1 cellular context compared by ENCODE assay signal in the genomic region with DNA sequence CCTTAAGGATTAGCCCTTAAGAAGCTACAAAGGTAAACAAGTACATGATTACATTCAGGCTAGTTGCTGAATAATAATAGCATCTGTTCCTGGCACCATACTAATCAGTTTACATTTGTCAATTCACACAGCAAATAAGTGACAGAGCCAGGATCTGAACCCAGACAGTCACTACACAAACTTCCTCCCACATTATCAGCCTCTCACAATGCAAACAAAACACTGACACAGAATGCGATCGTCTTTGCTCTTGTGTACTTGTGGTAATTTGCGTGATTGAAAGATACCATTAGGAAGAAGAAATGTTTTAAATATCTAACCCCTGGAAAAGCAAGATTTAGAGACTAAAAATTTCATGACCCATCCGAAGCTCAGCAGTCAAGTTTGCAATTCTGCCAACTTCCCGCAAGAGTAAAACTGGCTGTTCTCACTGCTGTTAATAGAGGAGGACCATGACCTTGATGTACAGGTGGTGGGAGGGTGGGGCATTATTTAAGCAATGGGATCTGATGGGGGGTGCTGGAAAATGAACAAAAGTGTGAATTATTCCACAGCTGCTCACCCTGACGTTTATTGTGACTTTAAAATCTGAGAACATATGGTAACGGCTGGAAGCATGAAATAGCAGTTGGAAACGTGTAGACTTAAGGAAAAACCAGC.
TF ChIP-seq lines count a peak whose summit lies in the region.

No MANE protein-coding gene starts in this region.

TF ChIP-seq in HepG2, 621 proteins besides CTCF, POLR2A, EP300 and RAD21 (continued from another document and continues in another):
- TF ChIP-seq, protein P1, sequence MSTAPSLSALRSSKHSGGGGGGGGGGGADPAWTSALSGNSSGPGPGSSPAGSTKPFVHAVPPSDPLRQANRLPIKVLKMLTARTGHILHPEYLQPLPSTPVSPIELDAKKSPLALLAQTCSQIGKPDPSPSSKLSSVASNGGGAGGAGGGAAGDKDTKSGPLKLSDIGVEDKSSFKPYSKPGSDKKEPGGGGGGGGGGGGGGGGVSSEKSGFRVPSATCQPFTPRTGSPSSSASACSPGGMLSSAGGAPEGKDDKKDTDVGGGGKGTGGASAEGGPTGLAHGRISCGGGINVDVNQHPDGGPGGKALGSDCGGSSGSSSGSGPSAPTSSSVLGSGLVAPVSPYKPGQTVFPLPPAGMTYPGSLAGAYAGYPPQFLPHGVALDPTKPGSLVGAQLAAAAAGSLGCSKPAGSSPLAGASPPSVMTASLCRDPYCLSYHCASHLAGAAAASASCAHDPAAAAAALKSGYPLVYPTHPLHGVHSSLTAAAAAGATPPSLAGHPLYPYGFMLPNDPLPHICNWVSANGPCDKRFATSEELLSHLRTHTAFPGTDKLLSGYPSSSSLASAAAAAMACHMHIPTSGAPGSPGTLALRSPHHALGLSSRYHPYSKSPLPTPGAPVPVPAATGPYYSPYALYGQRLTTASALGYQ (CRISPR knock-in tag; IDR thresholded peaks at IDR 0.05), result no peak; the same call in 1 of the 2 replicates
- no peak for TF ChIP-seq CEBPB (IDR thresholded peaks at IDR 0.05; ENCODE audit: borderline replicate concordance, low read depth, low read length)
- peak; percentile 42; the same call in 1 of the 2 replicates for TF ChIP-seq FOSL1 (CRISPR knock-in tag; IDR thresholded peaks at IDR 0.05; ENCODE audit: borderline replicate concordance)
- TF ChIP-seq, protein P2, sequence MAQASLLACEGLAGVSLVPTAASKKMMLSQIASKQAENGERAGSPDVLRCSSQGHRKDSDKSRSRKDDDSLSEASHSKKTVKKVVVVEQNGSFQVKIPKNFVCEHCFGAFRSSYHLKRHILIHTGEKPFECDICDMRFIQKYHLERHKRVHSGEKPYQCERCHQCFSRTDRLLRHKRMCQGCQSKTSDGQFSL (CRISPR knock-in tag; IDR thresholded peaks at IDR 0.05), result no peak
- TF ChIP-seq ZNF138 (CRISPR knock-in tag; IDR thresholded peaks at IDR 0.05; ENCODE audit: low read depth), result no peak
- no peak for TF ChIP-seq MED8 (CRISPR knock-in tag; IDR thresholded peaks at IDR 0.05; ENCODE audit: insufficient replicate concordance)
- no peak for TF ChIP-seq ZNF337 (CRISPR knock-in tag; IDR thresholded peaks at IDR 0.05; ENCODE audit: borderline replicate concordance, low read depth)
- TF ChIP-seq ZNF468 (CRISPR knock-in tag; IDR thresholded peaks at IDR 0.05), result no peak
- no peak for TF ChIP-seq ADNP (CRISPR knock-in tag; IDR thresholded peaks at IDR 0.05)
- TF ChIP-seq ZFY (CRISPR knock-in tag; IDR thresholded peaks at IDR 0.05), result 0 out of 2 replicates have a peak, but pooled peaks have one; percentile 11
- no peak for TF ChIP-seq FLYWCH1 (CRISPR knock-in tag; IDR thresholded peaks at IDR 0.05)
- no peak for TF ChIP-seq POLR2AphosphoS2 (IDR thresholded peaks at IDR 0.05; ENCODE audit: low read depth, low read length)
- TF ChIP-seq, protein P3, sequence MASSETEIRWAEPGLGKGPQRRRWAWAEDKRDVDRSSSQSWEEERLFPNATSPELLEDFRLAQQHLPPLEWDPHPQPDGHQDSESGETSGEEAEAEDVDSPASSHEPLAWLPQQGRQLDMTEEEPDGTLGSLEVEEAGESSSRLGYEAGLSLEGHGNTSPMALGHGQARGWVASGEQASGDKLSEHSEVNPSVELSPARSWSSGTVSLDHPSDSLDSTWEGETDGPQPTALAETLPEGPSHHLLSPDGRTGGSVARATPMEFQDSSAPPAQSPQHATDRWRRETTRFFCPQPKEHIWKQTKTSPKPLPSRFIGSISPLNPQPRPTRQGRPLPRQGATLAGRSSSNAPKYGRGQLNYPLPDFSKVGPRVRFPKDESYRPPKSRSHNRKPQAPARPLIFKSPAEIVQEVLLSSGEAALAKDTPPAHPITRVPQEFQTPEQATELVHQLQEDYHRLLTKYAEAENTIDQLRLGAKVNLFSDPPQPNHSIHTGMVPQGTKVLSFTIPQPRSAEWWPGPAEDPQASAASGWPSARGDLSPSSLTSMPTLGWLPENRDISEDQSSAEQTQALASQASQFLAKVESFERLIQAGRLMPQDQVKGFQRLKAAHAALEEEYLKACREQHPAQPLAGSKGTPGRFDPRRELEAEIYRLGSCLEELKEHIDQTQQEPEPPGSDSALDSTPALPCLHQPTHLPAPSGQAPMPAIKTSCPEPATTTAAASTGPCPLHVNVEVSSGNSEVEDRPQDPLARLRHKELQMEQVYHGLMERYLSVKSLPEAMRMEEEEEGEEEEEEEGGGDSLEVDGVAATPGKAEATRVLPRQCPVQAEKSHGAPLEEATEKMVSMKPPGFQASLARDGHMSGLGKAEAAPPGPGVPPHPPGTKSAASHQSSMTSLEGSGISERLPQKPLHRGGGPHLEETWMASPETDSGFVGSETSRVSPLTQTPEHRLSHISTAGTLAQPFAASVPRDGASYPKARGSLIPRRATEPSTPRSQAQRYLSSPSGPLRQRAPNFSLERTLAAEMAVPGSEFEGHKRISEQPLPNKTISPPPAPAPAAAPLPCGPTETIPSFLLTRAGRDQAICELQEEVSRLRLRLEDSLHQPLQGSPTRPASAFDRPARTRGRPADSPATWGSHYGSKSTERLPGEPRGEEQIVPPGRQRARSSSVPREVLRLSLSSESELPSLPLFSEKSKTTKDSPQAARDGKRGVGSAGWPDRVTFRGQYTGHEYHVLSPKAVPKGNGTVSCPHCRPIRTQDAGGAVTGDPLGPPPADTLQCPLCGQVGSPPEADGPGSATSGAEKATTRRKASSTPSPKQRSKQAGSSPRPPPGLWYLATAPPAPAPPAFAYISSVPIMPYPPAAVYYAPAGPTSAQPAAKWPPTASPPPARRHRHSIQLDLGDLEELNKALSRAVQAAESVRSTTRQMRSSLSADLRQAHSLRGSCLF (CRISPR knock-in tag; IDR thresholded peaks at IDR 0.05; ENCODE audit: borderline replicate concordance), result no peak
- TF ChIP-seq, protein P4, sequence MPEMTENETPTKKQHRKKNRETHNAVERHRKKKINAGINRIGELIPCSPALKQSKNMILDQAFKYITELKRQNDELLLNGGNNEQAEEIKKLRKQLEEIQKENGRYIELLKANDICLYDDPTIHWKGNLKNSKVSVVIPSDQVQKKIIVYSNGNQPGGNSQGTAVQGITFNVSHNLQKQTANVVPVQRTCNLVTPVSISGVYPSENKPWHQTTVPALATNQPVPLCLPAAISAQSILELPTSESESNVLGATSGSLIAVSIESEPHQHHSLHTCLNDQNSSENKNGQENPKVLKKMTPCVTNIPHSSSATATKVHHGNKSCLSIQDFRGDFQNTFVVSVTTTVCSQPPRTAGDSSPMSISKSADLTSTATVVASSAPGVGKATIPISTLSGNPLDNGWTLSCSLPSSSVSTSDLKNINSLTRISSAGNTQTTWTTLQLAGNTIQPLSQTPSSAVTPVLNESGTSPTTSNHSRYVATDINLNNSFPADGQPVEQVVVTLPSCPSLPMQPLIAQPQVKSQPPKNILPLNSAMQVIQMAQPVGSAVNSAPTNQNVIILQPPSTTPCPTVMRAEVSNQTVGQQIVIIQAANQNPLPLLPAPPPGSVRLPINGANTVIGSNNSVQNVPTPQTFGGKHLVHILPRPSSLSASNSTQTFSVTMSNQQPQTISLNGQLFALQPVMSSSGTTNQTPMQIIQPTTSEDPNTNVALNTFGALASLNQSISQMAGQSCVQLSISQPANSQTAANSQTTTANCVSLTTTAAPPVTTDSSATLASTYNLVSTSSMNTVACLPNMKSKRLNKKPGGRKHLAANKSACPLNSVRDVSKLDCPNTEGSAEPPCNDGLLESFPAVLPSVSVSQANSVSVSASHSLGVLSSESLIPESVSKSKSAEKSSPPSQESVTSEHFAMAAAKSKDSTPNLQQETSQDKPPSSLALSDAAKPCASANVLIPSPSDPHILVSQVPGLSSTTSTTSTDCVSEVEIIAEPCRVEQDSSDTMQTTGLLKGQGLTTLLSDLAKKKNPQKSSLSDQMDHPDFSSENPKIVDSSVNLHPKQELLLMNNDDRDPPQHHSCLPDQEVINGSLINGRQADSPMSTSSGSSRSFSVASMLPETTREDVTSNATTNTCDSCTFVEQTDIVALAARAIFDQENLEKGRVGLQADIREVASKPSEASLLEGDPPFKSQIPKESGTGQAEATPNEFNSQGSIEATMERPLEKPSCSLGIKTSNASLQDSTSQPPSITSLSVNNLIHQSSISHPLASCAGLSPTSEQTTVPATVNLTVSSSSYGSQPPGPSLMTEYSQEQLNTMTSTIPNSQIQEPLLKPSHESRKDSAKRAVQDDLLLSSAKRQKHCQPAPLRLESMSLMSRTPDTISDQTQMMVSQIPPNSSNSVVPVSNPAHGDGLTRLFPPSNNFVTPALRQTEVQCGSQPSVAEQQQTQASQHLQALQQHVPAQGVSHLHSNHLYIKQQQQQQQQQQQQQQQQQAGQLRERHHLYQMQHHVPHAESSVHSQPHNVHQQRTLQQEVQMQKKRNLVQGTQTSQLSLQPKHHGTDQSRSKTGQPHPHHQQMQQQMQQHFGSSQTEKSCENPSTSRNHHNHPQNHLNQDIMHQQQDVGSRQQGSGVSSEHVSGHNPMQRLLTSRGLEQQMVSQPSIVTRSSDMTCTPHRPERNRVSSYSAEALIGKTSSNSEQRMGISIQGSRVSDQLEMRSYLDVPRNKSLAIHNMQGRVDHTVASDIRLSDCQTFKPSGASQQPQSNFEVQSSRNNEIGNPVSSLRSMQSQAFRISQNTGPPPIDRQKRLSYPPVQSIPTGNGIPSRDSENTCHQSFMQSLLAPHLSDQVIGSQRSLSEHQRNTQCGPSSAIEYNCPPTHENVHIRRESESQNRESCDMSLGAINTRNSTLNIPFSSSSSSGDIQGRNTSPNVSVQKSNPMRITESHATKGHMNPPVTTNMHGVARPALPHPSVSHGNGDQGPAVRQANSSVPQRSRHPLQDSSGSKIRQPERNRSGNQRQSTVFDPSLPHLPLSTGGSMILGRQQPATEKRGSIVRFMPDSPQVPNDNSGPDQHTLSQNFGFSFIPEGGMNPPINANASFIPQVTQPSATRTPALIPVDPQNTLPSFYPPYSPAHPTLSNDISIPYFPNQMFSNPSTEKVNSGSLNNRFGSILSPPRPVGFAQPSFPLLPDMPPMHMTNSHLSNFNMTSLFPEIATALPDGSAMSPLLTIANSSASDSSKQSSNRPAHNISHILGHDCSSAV (CRISPR knock-in tag; IDR thresholded peaks at IDR 0.05; ENCODE audit: borderline replicate concordance), result no peak
- TF ChIP-seq, protein P5, sequence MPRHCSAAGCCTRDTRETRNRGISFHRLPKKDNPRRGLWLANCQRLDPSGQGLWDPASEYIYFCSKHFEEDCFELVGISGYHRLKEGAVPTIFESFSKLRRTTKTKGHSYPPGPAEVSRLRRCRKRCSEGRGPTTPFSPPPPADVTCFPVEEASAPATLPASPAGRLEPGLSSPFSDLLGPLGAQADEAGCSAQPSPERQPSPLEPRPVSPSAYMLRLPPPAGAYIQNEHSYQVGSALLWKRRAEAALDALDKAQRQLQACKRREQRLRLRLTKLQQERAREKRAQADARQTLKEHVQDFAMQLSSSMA (CRISPR knock-in tag; IDR thresholded peaks at IDR 0.05), result no peak
- TF ChIP-seq CHCHD3 (CRISPR knock-in tag; IDR thresholded peaks at IDR 0.05), result no peak
- no peak for TF ChIP-seq SP1 (IDR thresholded peaks at IDR 0.05)
- no peak for TF ChIP-seq SP1 (CRISPR knock-in tag; IDR thresholded peaks at IDR 0.05)
- no peak for TF ChIP-seq KAT7 (CRISPR knock-in tag; IDR thresholded peaks at IDR 0.05; ENCODE audit: borderline replicate concordance)
- TF ChIP-seq ZNF607 (CRISPR knock-in tag; IDR thresholded peaks at IDR 0.05; ENCODE audit: borderline replicate concordance), result no peak
- TF ChIP-seq HNF4G (IDR thresholded peaks at IDR 0.05; ENCODE audit: borderline replicate concordance, low read depth, low read length), result no peak
- peak; percentile 31; the same call in 1 of the 2 replicates for TF ChIP-seq HNF4G (CRISPR knock-in tag; IDR thresholded peaks at IDR 0.05; ENCODE audit: borderline replicate concordance, low read depth)
- TF ChIP-seq PHF20 (CRISPR knock-in tag; IDR thresholded peaks at IDR 0.05), result no peak
- TF ChIP-seq, protein P6, sequence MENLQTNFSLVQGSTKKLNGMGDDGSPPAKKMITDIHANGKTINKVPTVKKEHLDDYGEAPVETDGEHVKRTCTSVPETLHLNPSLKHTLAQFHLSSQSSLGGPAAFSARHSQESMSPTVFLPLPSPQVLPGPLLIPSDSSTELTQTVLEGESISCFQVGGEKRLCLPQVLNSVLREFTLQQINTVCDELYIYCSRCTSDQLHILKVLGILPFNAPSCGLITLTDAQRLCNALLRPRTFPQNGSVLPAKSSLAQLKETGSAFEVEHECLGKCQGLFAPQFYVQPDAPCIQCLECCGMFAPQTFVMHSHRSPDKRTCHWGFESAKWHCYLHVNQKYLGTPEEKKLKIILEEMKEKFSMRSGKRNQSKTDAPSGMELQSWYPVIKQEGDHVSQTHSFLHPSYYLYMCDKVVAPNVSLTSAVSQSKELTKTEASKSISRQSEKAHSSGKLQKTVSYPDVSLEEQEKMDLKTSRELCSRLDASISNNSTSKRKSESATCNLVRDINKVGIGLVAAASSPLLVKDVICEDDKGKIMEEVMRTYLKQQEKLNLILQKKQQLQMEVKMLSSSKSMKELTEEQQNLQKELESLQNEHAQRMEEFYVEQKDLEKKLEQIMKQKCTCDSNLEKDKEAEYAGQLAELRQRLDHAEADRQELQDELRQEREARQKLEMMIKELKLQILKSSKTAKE (CRISPR knock-in tag; IDR thresholded peaks at IDR 0.05; ENCODE audit: borderline replicate concordance), result peak; percentile 71; the same call in 1 of the 2 replicates
- TF ChIP-seq, protein P7, sequence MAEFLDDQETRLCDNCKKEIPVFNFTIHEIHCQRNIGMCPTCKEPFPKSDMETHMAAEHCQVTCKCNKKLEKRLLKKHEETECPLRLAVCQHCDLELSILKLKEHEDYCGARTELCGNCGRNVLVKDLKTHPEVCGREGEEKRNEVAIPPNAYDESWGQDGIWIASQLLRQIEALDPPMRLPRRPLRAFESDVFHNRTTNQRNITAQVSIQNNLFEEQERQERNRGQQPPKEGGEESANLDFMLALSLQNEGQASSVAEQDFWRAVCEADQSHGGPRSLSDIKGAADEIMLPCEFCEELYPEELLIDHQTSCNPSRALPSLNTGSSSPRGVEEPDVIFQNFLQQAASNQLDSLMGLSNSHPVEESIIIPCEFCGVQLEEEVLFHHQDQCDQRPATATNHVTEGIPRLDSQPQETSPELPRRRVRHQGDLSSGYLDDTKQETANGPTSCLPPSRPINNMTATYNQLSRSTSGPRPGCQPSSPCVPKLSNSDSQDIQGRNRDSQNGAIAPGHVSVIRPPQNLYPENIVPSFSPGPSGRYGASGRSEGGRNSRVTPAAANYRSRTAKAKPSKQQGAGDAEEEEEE (CRISPR knock-in tag; IDR thresholded peaks at IDR 0.05; ENCODE audit: borderline replicate concordance), result no peak
- no peak for TF ChIP-seq ZNF776 (CRISPR knock-in tag; IDR thresholded peaks at IDR 0.05)
- no peak for TF ChIP-seq MLLT10 (CRISPR knock-in tag; IDR thresholded peaks at IDR 0.05)
- no peak for TF ChIP-seq ZNF230 (CRISPR knock-in tag; IDR thresholded peaks at IDR 0.05)
- TF ChIP-seq ZNF672 (CRISPR knock-in tag; IDR thresholded peaks at IDR 0.05), result no peak
- no peak for TF ChIP-seq MIER3 (CRISPR knock-in tag; IDR thresholded peaks at IDR 0.05; ENCODE audit: borderline replicate concordance)
- no peak for TF ChIP-seq NCOA1 (CRISPR knock-in tag; IDR thresholded peaks at IDR 0.05)
- no peak for TF ChIP-seq KDM1A (CRISPR knock-in tag; IDR thresholded peaks at IDR 0.05)
- peak; percentile 66 for TF ChIP-seq HDAC2 (CRISPR knock-in tag; IDR thresholded peaks at IDR 0.05)
- TF ChIP-seq ZNF589 (CRISPR knock-in tag; conservative IDR thresholded peaks at IDR 0.05), result no peak
- no peak for TF ChIP-seq DNMT1 (CRISPR knock-in tag; IDR thresholded peaks at IDR 0.05)
